In the genomic region with DNA sequence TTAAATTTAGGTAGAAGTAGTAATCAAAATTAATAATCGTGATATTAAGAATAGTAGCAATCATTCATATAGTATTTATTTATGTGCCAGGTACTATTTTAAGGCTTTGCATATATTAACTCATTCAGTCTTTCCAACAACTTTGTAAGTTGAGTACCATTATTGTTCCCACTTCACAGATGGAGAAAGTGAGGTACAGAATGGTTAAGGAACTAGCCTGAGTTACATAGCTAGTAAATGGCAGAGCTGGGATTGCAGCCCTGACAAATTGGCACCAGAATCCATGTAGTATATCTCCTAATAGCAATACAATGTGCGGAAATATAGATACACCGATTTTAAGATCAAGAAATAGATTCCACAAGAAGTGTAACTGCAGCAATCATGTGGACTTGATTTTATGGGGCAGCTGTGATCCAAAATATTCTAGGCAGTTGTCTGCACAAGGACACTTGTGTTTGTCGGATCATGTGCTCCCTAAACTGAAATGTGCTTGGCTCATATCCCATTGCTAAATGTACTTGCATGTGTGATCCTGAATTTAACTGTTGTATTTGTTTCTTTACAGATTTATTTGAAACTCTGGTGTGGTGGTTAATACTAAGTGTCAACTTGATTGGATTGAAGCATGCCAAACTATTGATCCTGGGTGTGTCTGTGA, we compare ENCODE assay signal across 1 cellular context.
TF ChIP-seq lines count a peak whose summit lies in the region.

No MANE protein-coding gene starts in this region.

TF ChIP-seq in K562, 482 proteins besides CTCF, POLR2A, EP300 and RAD21 (continued from another document):
- TF ChIP-seq, protein P1, sequence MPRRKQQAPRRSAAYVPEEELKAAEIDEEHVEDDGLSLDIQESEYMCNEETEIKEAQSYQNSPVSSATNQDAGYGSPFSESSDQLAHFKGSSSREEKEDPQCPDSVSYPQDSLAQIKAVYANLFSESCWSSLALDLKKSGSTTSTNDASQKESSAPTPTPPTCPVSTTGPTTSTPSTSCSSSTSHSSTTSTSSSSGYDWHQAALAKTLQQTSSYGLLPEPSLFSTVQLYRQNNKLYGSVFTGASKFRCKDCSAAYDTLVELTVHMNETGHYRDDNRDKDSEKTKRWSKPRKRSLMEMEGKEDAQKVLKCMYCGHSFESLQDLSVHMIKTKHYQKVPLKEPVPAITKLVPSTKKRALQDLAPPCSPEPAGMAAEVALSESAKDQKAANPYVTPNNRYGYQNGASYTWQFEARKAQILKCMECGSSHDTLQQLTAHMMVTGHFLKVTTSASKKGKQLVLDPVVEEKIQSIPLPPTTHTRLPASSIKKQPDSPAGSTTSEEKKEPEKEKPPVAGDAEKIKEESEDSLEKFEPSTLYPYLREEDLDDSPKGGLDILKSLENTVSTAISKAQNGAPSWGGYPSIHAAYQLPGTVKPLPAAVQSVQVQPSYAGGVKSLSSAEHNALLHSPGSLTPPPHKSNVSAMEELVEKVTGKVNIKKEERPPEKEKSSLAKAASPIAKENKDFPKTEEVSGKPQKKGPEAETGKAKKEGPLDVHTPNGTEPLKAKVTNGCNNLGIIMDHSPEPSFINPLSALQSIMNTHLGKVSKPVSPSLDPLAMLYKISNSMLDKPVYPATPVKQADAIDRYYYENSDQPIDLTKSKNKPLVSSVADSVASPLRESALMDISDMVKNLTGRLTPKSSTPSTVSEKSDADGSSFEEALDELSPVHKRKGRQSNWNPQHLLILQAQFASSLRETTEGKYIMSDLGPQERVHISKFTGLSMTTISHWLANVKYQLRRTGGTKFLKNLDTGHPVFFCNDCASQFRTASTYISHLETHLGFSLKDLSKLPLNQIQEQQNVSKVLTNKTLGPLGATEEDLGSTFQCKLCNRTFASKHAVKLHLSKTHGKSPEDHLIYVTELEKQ (CRISPR knock-in tag; IDR thresholded peaks at IDR 0.05): no peak
